ENCODE assay signal across 26 cellular contexts in genomic region chr5:1784197-1785050, GRCh38. TPM values are rescaled to one million over a fixed set of nuclear protein-coding genes. Genes with fewer than 3 reads are reported as not detected.
A peak's percentile ranks its signal among the peaks of the same experiment; 100 is the strongest.
DNase-seq lines count a peak whose midpoint lies in the region; ATAC-seq and TF ChIP-seq lines count a peak whose summit lies in the region.
"Had no signal": no experiment of that assay in that cellular context is flagged by ENCODE, and none has a peak within 500 bp of the region (broad histone marks: within the 10 kb centered on the region; RNA-seq: fewer than 3 reads in every experiment).

No MANE protein-coding gene starts in this region.

- H3K4me1 Mint-ChIP-seq in mesothelial cell of epicardium = peaks cover 19% of the 10 kb centered on the region

- H3K27ac Mint-ChIP-seq in mesothelial cell of epicardium = peak overlapping the region; percentile 23
- H3K27ac Mint-ChIP-seq: activated naive CD4-positive, alpha-beta T cell treated with anti-CD3 and anti-CD28 coated beads, Interleukin-2, amount 50 U/mL, for 72 hours; stimulated activated naive CD8-positive, alpha-beta T cell treated with anti-CD3 and anti-CD28 coated beads, Interleukin-15, Interleukin-2, amounts not matched to agents 100 ng/mL and 50 ng/mL, for 24 hours; WTC11 had no signal

- WGBS in esophagus muscularis mucosa = 90% methylated on average over 19 of the region's 20 CpGs
- 80 to 88% (median 83%) methylated on average over 15 to 20 of the region's 20 CpGs for WGBS in adrenal gland, 4 donors

- no peak overlapping the region for H3K4me3 Mint-ChIP-seq in mesothelial cell of epicardium
- H3K4me3 Mint-ChIP-seq: nephron; stimulated activated naive CD8-positive, alpha-beta T cell treated with anti-CD3 and anti-CD28 coated beads, Interleukin-15, Interleukin-2, amounts not matched to agents 100 ng/mL and 50 ng/mL, for 24 hours; WTC11 had no signal

- H3K36me3 ChIP-seq in left ventricle myocardium inferior = no peaks in the 10 kb centered on the region
- H3K36me3 ChIP-seq in upper lobe of right lung = no peaks in the 10 kb centered on the region
- H3K36me3 ChIP-seq in esophagus muscularis mucosa = no peaks in the 10 kb centered on the region
- no peaks in the 10 kb centered on the region for H3K36me3 ChIP-seq in adrenal gland (replicated peaks in 1 of 2)
- H3K36me3 ChIP-seq: MG63, thyroid gland had no signal

- H3K4me1 ChIP-seq in left ventricle myocardium inferior = peaks cover 10% of the 10 kb centered on the region
- no peaks in the 10 kb centered on the region for H3K4me1 ChIP-seq in upper lobe of right lung
- peaks cover 0 to under 1% (median 0%) of the 10 kb centered on the region in 4 donors for H3K4me1 ChIP-seq in esophagus muscularis mucosa
- H3K4me1 ChIP-seq in adrenal gland (replicated peaks in 1 of 2) = no peaks in the 10 kb centered on the region
- H3K4me1 ChIP-seq: A549, thyroid gland had no signal

- TF ChIP-seq CTCF in left ventricle myocardium inferior (IDR thresholded peaks at IDR 0.05; ENCODE audit: borderline replicate concordance) = no peak
- TF ChIP-seq CTCF in VCaP (conservative IDR thresholded peaks at IDR 0.05) = no peak
- TF ChIP-seq CTCF in mesothelial cell of epicardium (IDR thresholded peaks at IDR 0.05; ENCODE audit: unreplicated experiment) = no peak
- TF ChIP-seq CTCF in upper lobe of right lung (IDR thresholded peaks at IDR 0.05) = no peak
- TF ChIP-seq CTCF in esophagus muscularis mucosa (IDR thresholded peaks at IDR 0.05) = no peak
- TF ChIP-seq CTCF in adrenal gland (IDR thresholded peaks at IDR 0.05) = no peak

- H3K27me3 ChIP-seq in left ventricle myocardium inferior (ENCODE audit: low read depth) = peaks cover 16% of the 10 kb centered on the region
- H3K27me3 ChIP-seq in upper lobe of right lung = peaks cover 26% of the 10 kb centered on the region
- H3K27me3 ChIP-seq in esophagus muscularis mucosa = peaks cover 0 to 72% (median 0%) of the 10 kb centered on the region in 4 donors
- H3K27me3 ChIP-seq in adrenal gland = peaks cover 3% of the 10 kb centered on the region
- H3K27me3 ChIP-seq: MG63, thyroid gland had no signal

- H3K9me3 Mint-ChIP-seq in mesothelial cell of epicardium = no peaks in the 10 kb centered on the region
- H3K9me3 Mint-ChIP-seq: activated naive CD4-positive, alpha-beta T cell treated with anti-CD3 and anti-CD28 coated beads, Interleukin-2, amount 50 U/mL, for 72 hours; CD8-positive, alpha-beta memory T cell; nephron; stimulated activated naive CD8-positive, alpha-beta T cell treated with anti-CD3 and anti-CD28 coated beads, Interleukin-15, Interleukin-2, amounts not matched to agents 100 ng/mL and 50 ng/mL, for 24 hours; WTC11 had no signal

- ATAC-seq in left ventricle myocardium superior (no peak), upper lobe of right lung (no peak), HG03095 (IDR thresholded peaks at IDR 0.05; ENCODE audit: unreplicated experiment) (no peak)
- ATAC-seq: A549; activated naive CD4-positive, alpha-beta T cell treated with anti-CD3 and anti-CD28 coated beads, Interleukin-2, amount 50 U/mL, for 72 hours; K562; WTC11 had no signal

- DNase-seq in left ventricle myocardium inferior (peak; percentile 7), left ventricle myocardium superior (no peak), mesothelial cell of epicardium (ENCODE audit: low spot score in 2 of 2, unreplicated experiment in 2 of 2) (no peak), upper lobe of right lung (peak; percentile 48), esophagus muscularis mucosa (ENCODE audit: extremely low spot score) (no peak), adrenal gland (no peak)
- DNase-seq: activated CD4-positive, alpha-beta T cell treated with anti-CD3 and anti-CD28 coated beads, Interleukin-2, amount 50 U/mL, for 4 hours; activated CD8-positive, alpha-beta memory T cell treated with anti-CD3 and anti-CD28 coated beads, Interleukin-2, amount 50 U/mL, for 4 hours; AML-193; DMS 273 treated with DMSO at 0.1 percent for 48 hours; islet precursor cell; MG63; NCI-H1417; NCI-H2029 treated with DMSO at 0.1 percent for 48 hours; NCI-H69; stimulated activated CD4-positive, alpha-beta T cell treated with anti-CD3 and anti-CD28 coated beads, Interleukin-15, amount 100 ng/mL, for 24 hours; thyroid gland had no signal

- TF ChIP-seq POLR2A in esophagus muscularis mucosa (IDR thresholded peaks at IDR 0.05; ENCODE audit: low read depth) (no peak), adrenal gland (IDR thresholded peaks at IDR 0.05) (no peak)

- H3K27ac ChIP-seq in left ventricle myocardium inferior (replicated peaks) (no peak overlapping the region), VCaP (peak overlapping the region; percentile 47; the same call in 1 of the 2 replicates), upper lobe of right lung (no peak overlapping the region), esophagus muscularis mucosa (replicated peaks in 1 of 4) (no peak overlapping the region), adrenal gland (no peak overlapping the region)
- H3K27ac ChIP-seq: A549, thyroid gland had no signal

- H3K27me3 Mint-ChIP-seq in mesothelial cell of epicardium (ENCODE audit: low read depth) = peaks cover 9% of the 10 kb centered on the region
- H3K27me3 Mint-ChIP-seq: stimulated activated naive CD8-positive, alpha-beta T cell treated with anti-CD3 and anti-CD28 coated beads, Interleukin-15, Interleukin-2, amounts not matched to agents 100 ng/mL and 50 ng/mL, for 24 hours had no signal

- H3K36me3 Mint-ChIP-seq in mesothelial cell of epicardium = no peaks in the 10 kb centered on the region
- H3K36me3 Mint-ChIP-seq: activated naive CD4-positive, alpha-beta T cell treated with anti-CD3 and anti-CD28 coated beads, Interleukin-2, amount 50 U/mL, for 72 hours; CD8-positive, alpha-beta memory T cell; WTC11 had no signal

- TF ChIP-seq EP300 in esophagus muscularis mucosa (IDR thresholded peaks at IDR 0.05) = no peak

- intact Hi-C loops in left ventricle myocardium inferior (cut with micrococcal nuclease) (no loop called here), left ventricle myocardium superior (cut with micrococcal nuclease) (no loop called here), upper lobe of right lung (cut with DNase I) (no loop called here), esophagus muscularis mucosa (cut with DNase I) (no loop called here), adrenal gland (cut with DNase I) (no loop called here)

- H3K9me3 ChIP-seq in left ventricle myocardium inferior (replicated peaks) (no peaks in the 10 kb centered on the region), upper lobe of right lung (no peaks in the 10 kb centered on the region), esophagus muscularis mucosa (no peaks in the 10 kb centered on the region), adrenal gland (replicated peaks in 1 of 3) (no peaks in the 10 kb centered on the region)
- H3K9me3 ChIP-seq: A549, MG63, thyroid gland had no signal

- H3K4me3 ChIP-seq in left ventricle myocardium inferior = no peak overlapping the region
- no peak overlapping the region for H3K4me3 ChIP-seq in upper lobe of right lung
- H3K4me3 ChIP-seq in esophagus muscularis mucosa = no peak overlapping the region
- no peak overlapping the region for H3K4me3 ChIP-seq in adrenal gland
- H3K4me3 ChIP-seq: A549, K562, MG63, thyroid gland had no signal

RNA-seq across cellular contexts. Expression of gene MRPL36, which starts 15.2 kb away (rescaled TPM):
- 57.4 TPM for total RNA-seq in left ventricle myocardium inferior
- total RNA-seq in left ventricle myocardium superior = 66.7 TPM
- 38.0 to 43.8 TPM (median 41.0 TPM) in 3 replicates for total RNA-seq in mesothelial cell of epicardium
- 29.4 TPM for total RNA-seq in upper lobe of right lung
- total RNA-seq in esophagus muscularis mucosa = 10 to 100 TPM; 42.6 to 56.1 (median 46.2) TPM
- 10 to 100 TPM; 23.3 to 97.4 (median 52.9) TPM for total RNA-seq in adrenal gland
- polyA plus RNA-seq in adrenal gland = 10 to 100 TPM; 57.4 to 93.0 (median 67.0) TPM

RNA-seq across cellular contexts. Expression of gene NDUFS6, which starts 16.8 kb away (rescaled TPM):
- total RNA-seq in left ventricle myocardium inferior (122 TPM), left ventricle myocardium superior (128 TPM), mesothelial cell of epicardium (26.7 to 29.7 TPM (median 28.0 TPM) in 3 replicates), upper lobe of right lung (23.5 TPM), esophagus muscularis mucosa (10 to 100 TPM; 54.7 to 66.4 (median 55.7) TPM), adrenal gland (10 to 100 TPM; 23.3 to 75.8 (median 36.8) TPM)
- 10 to 100 TPM; 32.3 to 58.6 (median 58.5) TPM for polyA plus RNA-seq in adrenal gland

Comparison
In these comparisons a context has a peak if more than half of its experiments do, and no peak if none do; other contexts are left out.
1. DNase-seq: peak in left ventricle myocardium inferior (single experiment) and upper lobe of right lung (single experiment); none in left ventricle myocardium superior (single experiment), mesothelial cell of epicardium (0 of 2), esophagus muscularis mucosa (single experiment) and adrenal gland (0 of 7).